In the genomic region with DNA sequence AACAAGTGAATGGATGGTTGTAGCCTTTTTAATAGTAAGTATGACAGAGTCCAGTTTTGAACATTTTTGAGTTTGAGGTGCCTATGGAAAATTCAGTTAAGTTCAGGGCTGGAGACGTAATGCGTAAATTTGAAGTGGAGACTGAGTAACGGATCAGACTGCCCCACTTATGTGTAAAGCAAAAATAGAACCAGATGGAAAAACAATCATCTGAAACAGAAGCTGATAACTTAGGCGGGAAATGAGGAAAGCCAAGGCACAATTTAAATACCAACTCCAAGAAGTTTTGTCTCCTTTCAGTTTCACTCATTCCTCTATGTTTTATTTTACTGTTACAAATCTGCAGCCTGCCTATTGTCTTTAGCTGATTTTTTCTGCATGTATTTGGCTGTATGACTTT, we compare ENCODE assay signal across 10 cellular contexts. TPM values are rescaled to one million over a fixed set of nuclear protein-coding genes. Genes with fewer than 3 reads are reported as not detected.
A peak's percentile ranks its signal among the peaks of the same experiment; 100 is the strongest.
DNase-seq lines count a peak whose midpoint lies in the region; ATAC-seq, FAIRE-seq and TF ChIP-seq lines count a peak whose summit lies in the region.
"Had no signal": no experiment of that assay in that cellular context is flagged by ENCODE, and none has a peak within 500 bp of the region (broad histone marks: within the 10 kb centered on the region; RNA-seq: fewer than 3 reads in every experiment).

No MANE protein-coding gene starts in this region.

- TF ChIP-seq CTCF in A549 (IDR thresholded peaks at IDR 0.05) (no peak), HFFc6 (IDR thresholded peaks at IDR 0.05) (no peak), mammary epithelial cell (conservative IDR thresholded peaks at IDR 0.05 in 1 of 2, IDR thresholded peaks at IDR 0.05 in 1 of 2; ENCODE audit: extremely low read depth in 1 of 2, insufficient read depth in 1 of 2, low read depth in 1 of 2, low read length in 2 of 2) (no peak), mesothelial cell of epicardium (IDR thresholded peaks at IDR 0.05; ENCODE audit: unreplicated experiment) (no peak)

- H3K27me3 ChIP-seq in mammary epithelial cell (ENCODE audit: insufficient read depth, low read length): no peaks in the 10 kb centered on the region

- peak overlapping the region; percentile 94 for H3K4me3 ChIP-seq in A549
- peak overlapping the region in 2 of 3 experiments; percentile 88 to 90 for H3K4me3 ChIP-seq in mammary epithelial cell (replicated peaks in 1 of 3; ENCODE audit: insufficient read depth in 1 of 3, low read depth in 2 of 3, low read length in 3 of 3)

- FAIRE-seq in A549 (lab: Jason Lieb, UNC) (no peak), frontal cortex (lab: Jason Lieb, UNC) (no peak)
- FAIRE-seq: G401.6 had no signal

- no peaks in the 10 kb centered on the region for H3K9me3 Mint-ChIP-seq in HFFc6
- no peaks in the 10 kb centered on the region for H3K9me3 Mint-ChIP-seq in mesothelial cell of epicardium

- H2AFZ ChIP-seq in mammary epithelial cell (ENCODE audit: low read depth, low read length): no peak overlapping the region

- H3K27ac Mint-ChIP-seq in HFFc6 (peak overlapping the region; percentile 80; the same call in 1 of the 2 replicates), mesothelial cell of epicardium (peak overlapping the region; percentile 87)

- no peak for TF ChIP-seq EP300 in A549 (IDR thresholded peaks at IDR 0.05)

- no peaks in the 10 kb centered on the region for H4K20me1 ChIP-seq in mammary epithelial cell (ENCODE audit: insufficient read depth, low read length)

- CTCF ChIA-PET in A549 (lab: Yijun Ruan, JAX) (interaction anchor here (1.5 kb wide), 1 partner anchor 205 kb away, joined by 4 read pairs; no protein-coding TSS in a partner anchor), mammary epithelial cell (lab: Charles Lee; ENCODE audit: low non-redundant PET) (no interaction called here)

- peaks cover 51% of the 10 kb centered on the region for H3K79me2 ChIP-seq in mammary epithelial cell (ENCODE audit: insufficient read depth, low read length)

- ATAC-seq in A549 (no peak), HG03565 (IDR thresholded peaks at IDR 0.05; ENCODE audit: unreplicated experiment) (no peak)

- no peak for TF ChIP-seq POLR2A in A549 (IDR thresholded peaks at IDR 0.05; ENCODE audit: low read length)

- H3K27me3 Mint-ChIP-seq in HFFc6 (ENCODE audit: insufficient read depth): peaks cover 7% of the 10 kb centered on the region
- H3K27me3 Mint-ChIP-seq in mesothelial cell of epicardium (ENCODE audit: low read depth): peaks cover 13% of the 10 kb centered on the region

- H3K4me1 Mint-ChIP-seq in HFFc6 (ENCODE audit: low read depth) (peaks cover 38% of the 10 kb centered on the region), mesothelial cell of epicardium (peaks cover 32% of the 10 kb centered on the region)

- WGBS in A549 (ENCODE audit: missing lambda C conversion rate): 89% methylated on average over 4 of the region's 4 CpGs
- WGBS in mammary epithelial cell (ENCODE audit: low coverage, missing lambda C conversion rate): 68% methylated on average over 4 of the region's 4 CpGs

- intact Hi-C loops in mammary epithelial cell (cut with micrococcal nuclease): loop anchor here (1.0 to 5.0 kb wide), 5 partner anchors 15 to 195 kb away; a partner anchor contains a TSS

- peak overlapping the region; percentile 97 for H3K4me2 ChIP-seq in A549
- peak overlapping the region; percentile 94 for H3K4me2 ChIP-seq in mammary epithelial cell (ENCODE audit: insufficient read depth, low read depth, low read length)

- dilution Hi-C loops in mammary epithelial cell (cut with HindIII; ENCODE audit: low sequenced_read_pairs): no loop called here

- no peaks in the 10 kb centered on the region for H3K36me3 ChIP-seq in mammary epithelial cell (ENCODE audit: insufficient read depth, low read length)

- H3K27ac ChIP-seq in A549 (no peak overlapping the region; a peak in 1 of 6 replicates), mammary epithelial cell (ENCODE audit: insufficient read depth, low read depth, low read length) (no peak overlapping the region)

- POLR2A ChIA-PET in A549 (lab: Yijun Ruan, JAX): no interaction called here

- H3K9ac ChIP-seq in mammary epithelial cell (ENCODE audit: insufficient read depth, low read length): no peak overlapping the region

- H3K4me1 ChIP-seq in A549: peaks cover 5% of the 10 kb centered on the region; the same call in 1 of the 3 replicates
- peaks cover 6% of the 10 kb centered on the region for H3K4me1 ChIP-seq in mammary epithelial cell (ENCODE audit: insufficient read depth, low read length)

- no peaks in the 10 kb centered on the region for H3K9me3 ChIP-seq in A549
- no peaks in the 10 kb centered on the region for H3K9me3 ChIP-seq in mammary epithelial cell (replicated peaks; ENCODE audit: insufficient read depth, low read length)

- in situ Hi-C loops in mammary epithelial cell (cut with MboI; ENCODE audit: low sequenced_read_pairs in 2 of 2): no loop called here

- TF ChIP-seq RAD21 in A549 (conservative IDR thresholded peaks at IDR 0.05 in 1 of 2, IDR thresholded peaks at IDR 0.05 in 1 of 2): no peak

- DNase-seq in A549 (ENCODE audit: low read depth in 1 of 2, low spot score in 1 of 2) (no peak), HFFc6 (no peak), mammary epithelial cell (no peak), mesothelial cell of epicardium (ENCODE audit: low spot score in 2 of 2, unreplicated experiment in 2 of 2) (no peak), frontal cortex (ENCODE audit: low spot score in 2 of 2) (no peak), AG08396 (ENCODE audit: low spot score) (no peak), germinal center (ENCODE audit: low spot score) (no peak)
- DNase-seq: NCI-H187 treated with DMSO at 0.1 percent for 48 hours had no signal

- no TSS peak for BruUV-seq in mammary epithelial cell (replicated peaks; lab: Mats Ljungman, UMichigan)

- H3K36me3 Mint-ChIP-seq in HFFc6 (ENCODE audit: low read depth) (peaks cover 19% of the 10 kb centered on the region), mesothelial cell of epicardium (peaks cover 8% of the 10 kb centered on the region)

- H3K4me3 Mint-ChIP-seq in HFFc6 (peak overlapping the region; percentile 97), mesothelial cell of epicardium (peak overlapping the region; percentile 88)

TF ChIP-seq in A549, 52 proteins besides CTCF, POLR2A, EP300 and RAD21:
- TF ChIP-seq, protein P1, sequence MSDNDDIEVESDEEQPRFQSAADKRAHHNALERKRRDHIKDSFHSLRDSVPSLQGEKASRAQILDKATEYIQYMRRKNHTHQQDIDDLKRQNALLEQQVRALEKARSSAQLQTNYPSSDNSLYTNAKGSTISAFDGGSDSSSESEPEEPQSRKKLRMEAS (IDR thresholded peaks at IDR 0.05): no peak
- TF ChIP-seq RFX5 (IDR thresholded peaks at IDR 0.05) (no peak), RARB (CRISPR knock-in tag; IDR thresholded peaks at IDR 0.05) (no peak), HOXA7 (CRISPR knock-in tag; IDR thresholded peaks at IDR 0.05) (no peak), HOXB13 (CRISPR knock-in tag; IDR thresholded peaks at IDR 0.05; ENCODE audit: low read depth) (no peak)
- TF ChIP-seq, protein P2, sequence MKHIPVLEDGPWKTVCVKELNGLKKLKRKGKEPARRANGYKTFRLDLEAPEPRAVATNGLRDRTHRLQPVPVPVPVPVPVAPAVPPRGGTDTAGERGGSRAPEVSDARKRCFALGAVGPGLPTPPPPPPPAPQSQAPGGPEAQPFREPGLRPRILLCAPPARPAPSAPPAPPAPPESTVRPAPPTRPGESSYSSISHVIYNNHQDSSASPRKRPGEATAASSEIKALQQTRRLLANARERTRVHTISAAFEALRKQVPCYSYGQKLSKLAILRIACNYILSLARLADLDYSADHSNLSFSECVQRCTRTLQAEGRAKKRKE (CRISPR knock-in tag; IDR thresholded peaks at IDR 0.05; ENCODE audit: low read depth): no peak

RNA-seq across cellular contexts. Expression of a gene that starts 1.2 kb away (rescaled TPM):
- polyA plus RNA-seq in A549 (2011; rRNA removed) (21.5 and 25.1 TPM in 2 replicates), A549 (2017; fragmentation: RNase III; extraction: RNeasy Plus Mini Kit Qiagen cat#74134 plus additional on column Dnase treatment) (19.9 to 22.6 TPM (median 20.9 TPM) in 3 replicates), mammary epithelial cell (12.7 TPM)
- polyA plus RNA-seq in A549 (2012; cell fraction: cytosol; rRNA removed): 6.4 and 7.0 TPM in 2 replicates
- polyA plus RNA-seq in A549 (2012; cell fraction: nucleus; rRNA removed): 2.3 and 4.3 TPM in 2 replicates
- polyA minus RNA-seq in A549 (2011; rRNA and poly(A)+ RNA removed): 4.4 and 4.9 TPM in 2 replicates
- total RNA-seq in HFFc6 (2021; fragmentation: NEBNext Ultra II Directional; extraction: Animal tissue kit (Norgen Biotek cat#: 25700)): 100 to 1,000 TPM in 4 of 6 experiments, 10 to 100 TPM in 2; 93.0 to 117 (median 110) TPM
- total RNA-seq in mammary epithelial cell (10 to 100 TPM; 23.8 to 43.8 TPM), mesothelial cell of epicardium (27.9 to 30.4 TPM (median 30.2 TPM) in 3 replicates), frontal cortex (66.0 TPM)
- polyA minus RNA-seq in mammary epithelial cell: 8.9 TPM

RNA-seq across cellular contexts. Expression of a gene that starts 14.2 kb away (rescaled TPM):
- polyA plus RNA-seq in A549 (2011; rRNA removed) (6.7 and 7.8 TPM in 2 replicates), A549 (2017; fragmentation: RNase III; extraction: RNeasy Plus Mini Kit Qiagen cat#74134 plus additional on column Dnase treatment) (4.3 to 5.3 TPM (median 4.4 TPM) in 3 replicates), mammary epithelial cell (12.1 TPM)
- polyA plus RNA-seq in A549 (2012; cell fraction: cytosol; rRNA removed): 0.89 and 1.1 TPM in 2 replicates
- polyA plus RNA-seq in A549 (2012; cell fraction: nucleus; rRNA removed): 0.97 and 1.1 TPM in 2 replicates
- 5.4 and 6.0 TPM in 2 replicates for polyA minus RNA-seq in A549 (2011; rRNA and poly(A)+ RNA removed)
- total RNA-seq in HFFc6 (2021; fragmentation: NEBNext Ultra II Directional; extraction: Animal tissue kit (Norgen Biotek cat#: 25700)): 10 to 100 TPM in 5 of 6 experiments, 1 to 10 TPM in 1; 6.9 to 12.9 (median 12.0) TPM
- total RNA-seq in mammary epithelial cell (10 to 100 TPM; 21.0 to 32.0 TPM), mesothelial cell of epicardium (10.0 to 11.1 TPM (median 10.8 TPM) in 3 replicates), frontal cortex (1.2 TPM)
- 37.2 TPM for polyA minus RNA-seq in mammary epithelial cell

RNA-seq across cellular contexts. Expression of a gene that starts 16.7 kb away (rescaled TPM):
- polyA plus RNA-seq in A549 (2011; rRNA removed) (0.18 and 0.19 TPM in 2 replicates), A549 (2017; fragmentation: RNase III; extraction: RNeasy Plus Mini Kit Qiagen cat#74134 plus additional on column Dnase treatment) (0.12 to 0.21 TPM (median 0.17 TPM) in 3 replicates), mammary epithelial cell (0.15 TPM)
- 0.03 and 0.04 TPM in 2 replicates for polyA plus RNA-seq in A549 (2012; cell fraction: cytosol; rRNA removed)
- 0.07 TPM in 2 replicates for polyA plus RNA-seq in A549 (2012; cell fraction: nucleus; rRNA removed)
- 0.10 and 0.12 TPM in 2 replicates for polyA minus RNA-seq in A549 (2011; rRNA and poly(A)+ RNA removed)
- under 1 TPM; 0.11 to 0.23 (median 0.14) TPM for total RNA-seq in HFFc6 (2021; fragmentation: NEBNext Ultra II Directional; extraction: Animal tissue kit (Norgen Biotek cat#: 25700))
- total RNA-seq in mammary epithelial cell (under 1 TPM; 0.40 to 0.50 TPM), mesothelial cell of epicardium (0.20 to 0.44 TPM (median 0.32 TPM) in 3 replicates), frontal cortex (0.41 TPM)
- not detected for polyA minus RNA-seq in mammary epithelial cell
